In genomic region chr1:192826791-192827477, GRCh38 we compare ENCODE assay signal across 11 cellular contexts. TPM values are rescaled to one million over a fixed set of nuclear protein-coding genes. Genes with fewer than 3 reads are reported as not detected.
DNase-seq lines count a peak whose midpoint lies in the region; ATAC-seq and TF ChIP-seq lines count a peak whose summit lies in the region.
"Had no signal": no experiment of that assay in that cellular context is flagged by ENCODE, and none has a peak within 500 bp of the region (broad histone marks: within the 10 kb centered on the region; RNA-seq: fewer than 3 reads in every experiment).

No MANE protein-coding gene starts in this region.

- no peaks in the 10 kb centered on the region for H3K79me1 ChIP-seq in mesendoderm (ENCODE audit: low read length)

- H3K36me3 ChIP-seq in mesendoderm (ENCODE audit: control insufficient read depth, insufficient read depth, low read length): no peaks in the 10 kb centered on the region
- H3K36me3 ChIP-seq: right lobe of liver had no signal

- peaks cover 2% of the 10 kb centered on the region for H3K4me1 ChIP-seq in mesendoderm (ENCODE audit: control insufficient read depth, low read depth, low read length)
- H3K4me1 ChIP-seq: right lobe of liver had no signal

- H3K23ac ChIP-seq in mesendoderm (ENCODE audit: low read length): no peak overlapping the region

- peak; percentile 48 for DNase-seq in astrocyte of the spinal cord (ENCODE audit: low read depth, low spot score)
- peak; percentile 51 for DNase-seq in mesendoderm
- DNase-seq in SK-N-DZ (ENCODE audit: low spot score): no peak
- DNase-seq in iPS-NIHi7 (ENCODE audit: extremely low spot score): no peak
- DNase-seq: central memory CD4-positive, alpha-beta T cell; NCI-H1436; right lobe of liver had no signal

- no peak overlapping the region for H3K9ac ChIP-seq in mesendoderm (ENCODE audit: low read length)

- no peak overlapping the region for H3K18ac ChIP-seq in mesendoderm (ENCODE audit: low read length)

- H2BK5ac ChIP-seq in mesendoderm (ENCODE audit: low read length): no peak overlapping the region

- H2BK120ac ChIP-seq in mesendoderm (ENCODE audit: low read depth, low read length): no peak overlapping the region

- H3K27ac ChIP-seq in mesendoderm (ENCODE audit: low read depth, low read length): no peak overlapping the region
- H3K27ac ChIP-seq: right lobe of liver had no signal

- no peak overlapping the region for H2BK15ac ChIP-seq in mesendoderm (replicated peaks; ENCODE audit: low read depth)

- no peak overlapping the region for H4K8ac ChIP-seq in mesendoderm (ENCODE audit: low read depth, low read length)

- in situ Hi-C loops in astrocyte of the spinal cord (cut with HindIII; ENCODE audit: low sequenced_read_pairs): no loop called here

- no peaks in the 10 kb centered on the region for H3K79me2 ChIP-seq in mesendoderm (ENCODE audit: control insufficient read depth, insufficient read depth, low read length)

- no peak overlapping the region for H2AK5ac ChIP-seq in mesendoderm (ENCODE audit: low read length)

- no peak overlapping the region for H3K4me2 ChIP-seq in mesendoderm (ENCODE audit: low read length)

- no peak for TF ChIP-seq CTCF in astrocyte of the spinal cord (IDR thresholded peaks at IDR 0.05; ENCODE audit: low read depth, low read length)

- ATAC-seq in GM19025 (IDR thresholded peaks at IDR 0.05; ENCODE audit: low read depth, unreplicated experiment) (peak; percentile 97), HG03108 (IDR thresholded peaks at IDR 0.05; ENCODE audit: unreplicated experiment) (peak; percentile 81), GM21825 (IDR thresholded peaks at IDR 0.05; ENCODE audit: unreplicated experiment) (no peak), HG03571 (IDR thresholded peaks at IDR 0.05; ENCODE audit: unreplicated experiment) (no peak)

- H3K4ac ChIP-seq in mesendoderm (ENCODE audit: low read depth, low read length): no peak overlapping the region

- H4K5ac ChIP-seq in mesendoderm (ENCODE audit: low read length): no peak overlapping the region

- no peaks in the 10 kb centered on the region for H3K27me3 ChIP-seq in mesendoderm (ENCODE audit: insufficient read depth, low read length, poor library complexity)
- H3K27me3 ChIP-seq: right lobe of liver had no signal

- H3K4me3 ChIP-seq in astrocyte of the spinal cord (ENCODE audit: low read depth, low read length) (no peak overlapping the region), mesendoderm (ENCODE audit: low read length) (no peak overlapping the region)
- H3K4me3 ChIP-seq: right lobe of liver had no signal

- H3K56ac ChIP-seq in mesendoderm (ENCODE audit: low read length): no peak overlapping the region

- WGBS in mesendoderm (ENCODE audit: extremely low coverage, insufficient coverage, low lambda C conversion rate): no CpG with 5 or more reads among the region's 4 CpGs

RNA-seq across cellular contexts. Expression of gene RGS2, which starts 18.1 kb away (rescaled TPM):
- 22.1 TPM for polyA plus RNA-seq in mesendoderm (2013, experiment 1 of 2)
- polyA plus RNA-seq in mesendoderm (2013, experiment 2 of 2): 21.5 TPM
- polyA plus RNA-seq in SK-N-DZ (2014; cell fraction: cytosol; rRNA removed): 24.2 and 37.9 TPM in 2 replicates
- polyA plus RNA-seq in SK-N-DZ (2014; cell fraction: nucleus; rRNA removed): 17.4 and 24.7 TPM in 2 replicates

Comparison
In these comparisons a context has a peak if more than half of its experiments do, and no peak if none do; other contexts are left out.
1. ATAC-seq: peak in GM19025 (single experiment) and HG03108 (single experiment); none in GM21825 (single experiment) and HG03571 (single experiment).
2. DNase-seq: peak in astrocyte of the spinal cord (single experiment) and mesendoderm (single experiment); none in SK-N-DZ (single experiment) and iPS-NIHi7 (single experiment).